31 cellular contexts compared by ENCODE assay signal in the genomic region with DNA sequence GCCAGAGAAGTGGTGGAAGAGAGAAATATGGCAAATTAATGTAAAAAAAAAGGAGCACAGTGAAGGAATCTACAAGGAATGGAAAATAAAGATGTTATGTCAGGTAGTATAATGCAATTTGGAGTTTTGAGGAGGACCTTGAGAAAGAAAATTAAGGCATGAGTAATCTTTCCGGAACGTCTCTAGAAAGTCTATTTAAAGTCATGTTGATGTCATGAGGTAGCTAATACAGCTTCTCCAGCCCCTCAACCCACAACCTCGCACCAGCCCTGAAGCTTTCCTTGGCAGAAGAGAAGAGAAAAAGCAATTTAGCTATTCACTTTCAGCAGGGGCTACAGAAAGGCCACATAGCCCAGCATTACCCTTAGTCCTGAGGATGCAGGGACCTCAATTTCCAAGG. TPM values are rescaled to one million over a fixed set of nuclear protein-coding genes. Genes with fewer than 3 reads are reported as not detected.
A peak's percentile ranks its signal among the peaks of the same experiment; 100 is the strongest.
DNase-seq lines count a peak whose midpoint lies in the region; ATAC-seq and TF ChIP-seq lines count a peak whose summit lies in the region.
"Had no signal": no experiment of that assay in that cellular context is flagged by ENCODE, and none has a peak within 500 bp of the region (broad histone marks: within the 10 kb centered on the region; RNA-seq: fewer than 3 reads in every experiment).

No MANE protein-coding gene starts in this region.

- no peak for TF ChIP-seq POLR2A in breast epithelium (IDR thresholded peaks at IDR 0.05)

- CTCF ChIA-PET in MCF 10A (lab: Yijun Ruan, JAX), result interaction anchor here (0.6 to 1.2 kb wide), 8 partner anchors 13 to 1988 kb away, joined by 3 to 6 read pairs (median 3); no protein-coding TSS in a partner anchor
- CTCF ChIA-PET in Panc1 (lab: Charles Lee), result interaction anchor here (0.7 kb wide), 1 partner anchor 19 kb away, joined by 3 read pairs; no protein-coding TSS in a partner anchor
- CTCF ChIA-PET in activated CD4-positive, alpha-beta T cell treated with anti-CD3 and anti-CD28 coated beads for 36 hours (lab: Charles Lee), result interaction anchor here (0.6 to 1.8 kb wide), 3 partner anchors 8 to 70 kb away, joined by 3 to 4 read pairs (median 3); no protein-coding TSS in a partner anchor

- no peak overlapping the region for H3K4me3 Mint-ChIP-seq in MCF 10A (ENCODE audit: unreplicated experiment)
- no peak overlapping the region for H3K4me3 Mint-ChIP-seq in activated CD4-positive, alpha-beta T cell treated with anti-CD3 and anti-CD28 coated beads for 36 hours
- H3K4me3 Mint-ChIP-seq: activated CD4-positive, alpha-beta T cell treated with anti-CD3 and anti-CD28 coated beads, Interleukin-2, amount 10 ng/mL, durations not matched to agents 7 days and 5 days; activated CD8-positive, alpha-beta memory T cell treated with anti-CD3 and anti-CD28 coated beads, Interleukin-2, amount 10 ng/mL, durations not matched to agents 7 days and 5 days; activated naive CD8-positive, alpha-beta T cell; activated T-helper 1 cell treated with anti-CD3 and anti-CD28 coated beads, Interleukin-12 subunit alpha, Interleukin-12 subunit beta, Interleukin-2, Interleukin-4 antibody, amounts not matched to agents 30 ng/mL and 10 ng/mL and 1 ng/mL, durations not matched to agents 14 hours and 24 hours and 36 hours; B cell; naive thymus-derived CD8-positive, alpha-beta T cell; stimulated activated naive CD8-positive, alpha-beta T cell treated with anti-CD3 and anti-CD28 coated beads, Interleukin-15, amount 100 ng/mL, for 72 hours; type B pancreatic cell had no signal

- intact Hi-C loops in MCF 10A (cut with micrococcal nuclease), result no loop called here
- intact Hi-C loops in breast epithelium (cut with DNase I; ENCODE audit: low total_unique reads), result no loop called here
- intact Hi-C loops in Panc1 (cut with micrococcal nuclease; ENCODE audit: unreplicated experiment), result loop anchor here (10.0 kb wide), 1 partner anchor 114 kb away; no protein-coding TSS in a partner anchor
- intact Hi-C loops in activated CD4-positive, alpha-beta T cell treated with anti-CD3 and anti-CD28 coated beads for 36 hours (cut with DNase I, micrococcal nuclease), result loop anchor here in 1 of 2 experiments (5.0 kb wide), 2 partner anchors 287 to 337 kb away; no protein-coding TSS in a partner anchor

- H3K36me3 ChIP-seq in breast epithelium (no peaks in the 10 kb centered on the region), Panc1 (ENCODE audit: control insufficient read depth, insufficient read depth, low read length) (no peaks in the 10 kb centered on the region)
- H3K36me3 ChIP-seq: heart left ventricle, ovary, right atrium auricular region had no signal

- no peak overlapping the region for H3K27ac ChIP-seq in breast epithelium
- H3K27ac ChIP-seq in Panc1 (ENCODE audit: low read length), result peak overlapping the region; percentile 80
- H3K27ac ChIP-seq: heart left ventricle, right atrium auricular region, VCaP had no signal

- peaks cover 7% of the 10 kb centered on the region for H3K36me3 Mint-ChIP-seq in MCF 10A (ENCODE audit: insufficient read depth, unreplicated experiment)
- no peaks in the 10 kb centered on the region for H3K36me3 Mint-ChIP-seq in activated CD4-positive, alpha-beta T cell treated with anti-CD3 and anti-CD28 coated beads for 36 hours (ENCODE audit: low read depth)
- H3K36me3 Mint-ChIP-seq: activated naive CD8-positive, alpha-beta T cell; naive thymus-derived CD8-positive, alpha-beta T cell; type B pancreatic cell had no signal

- no peaks in the 10 kb centered on the region for H3K9me3 Mint-ChIP-seq in MCF 10A (ENCODE audit: unreplicated experiment)
- no peaks in the 10 kb centered on the region for H3K9me3 Mint-ChIP-seq in activated CD4-positive, alpha-beta T cell treated with anti-CD3 and anti-CD28 coated beads for 36 hours (ENCODE audit: low read depth)
- H3K9me3 Mint-ChIP-seq: activated CD4-positive, alpha-beta T cell treated with anti-CD3 and anti-CD28 coated beads, Interleukin-2, amount 10 ng/mL, durations not matched to agents 7 days and 5 days; activated T-helper 1 cell treated with anti-CD3 and anti-CD28 coated beads, Interleukin-12 subunit alpha, Interleukin-12 subunit beta, Interleukin-2, Interleukin-4 antibody, amounts not matched to agents 30 ng/mL and 10 ng/mL and 1 ng/mL, durations not matched to agents 14 hours and 24 hours and 36 hours; naive thymus-derived CD8-positive, alpha-beta T cell; stimulated activated naive CD8-positive, alpha-beta T cell treated with anti-CD3 and anti-CD28 coated beads, Interleukin-15, amount 100 ng/mL, for 72 hours; type B pancreatic cell had no signal

- POLR2A ChIA-PET in MCF 10A (lab: Yijun Ruan, JAX), result interaction anchor here (1.1 kb wide), 1 partner anchor 23 kb away, joined by 4 read pairs; a partner anchor contains a TSS
- POLR2A ChIA-PET in Panc1 (lab: Charles Lee), result no interaction called here
- POLR2A ChIA-PET in activated CD4-positive, alpha-beta T cell treated with anti-CD3 and anti-CD28 coated beads for 36 hours (lab: Charles Lee), result no interaction called here

- H3K27ac Mint-ChIP-seq in MCF 10A (ENCODE audit: low read depth, unreplicated experiment), result no peak overlapping the region
- no peak overlapping the region for H3K27ac Mint-ChIP-seq in activated CD4-positive, alpha-beta T cell treated with anti-CD3 and anti-CD28 coated beads for 36 hours
- H3K27ac Mint-ChIP-seq: activated CD4-positive, alpha-beta T cell treated with anti-CD3 and anti-CD28 coated beads, Interleukin-2, amount 10 ng/mL, durations not matched to agents 7 days and 5 days; activated CD8-positive, alpha-beta memory T cell treated with anti-CD3 and anti-CD28 coated beads, Interleukin-2, amount 10 ng/mL, durations not matched to agents 7 days and 5 days; activated naive CD8-positive, alpha-beta T cell; activated T-helper 1 cell treated with anti-CD3 and anti-CD28 coated beads, Interleukin-12 subunit alpha, Interleukin-12 subunit beta, Interleukin-2, Interleukin-4 antibody, amounts not matched to agents 30 ng/mL and 10 ng/mL and 1 ng/mL, durations not matched to agents 14 hours and 24 hours and 36 hours; B cell; stimulated activated naive CD8-positive, alpha-beta T cell treated with anti-CD3 and anti-CD28 coated beads, Interleukin-15, amount 100 ng/mL, for 72 hours; type B pancreatic cell had no signal

- in situ Hi-C loops in Panc1 (cut with HindIII; ENCODE audit: low pct_unique_long_range_greater_than_20kb, low sequenced_read_pairs), result no loop called here

- H3K9me3 ChIP-seq in breast epithelium (no peaks in the 10 kb centered on the region), Panc1 (ENCODE audit: control insufficient read depth, insufficient read depth, low read depth, low read length) (no peaks in the 10 kb centered on the region)
- H3K9me3 ChIP-seq: heart left ventricle, ovary, right atrium auricular region had no signal

- H3K4me1 ChIP-seq in breast epithelium (no peaks in the 10 kb centered on the region), Panc1 (ENCODE audit: control insufficient read depth, insufficient read depth, low read length) (peaks cover 41% of the 10 kb centered on the region)

- H3K27me3 ChIP-seq in breast epithelium (no peaks in the 10 kb centered on the region), Panc1 (ENCODE audit: control insufficient read depth, insufficient read depth, low read length) (no peaks in the 10 kb centered on the region)
- H3K27me3 ChIP-seq: heart left ventricle, ovary, right atrium auricular region had no signal

- peaks cover 6% of the 10 kb centered on the region for H3K4me1 Mint-ChIP-seq in MCF 10A (ENCODE audit: insufficient read depth, unreplicated experiment)
- peaks cover 24% of the 10 kb centered on the region for H3K4me1 Mint-ChIP-seq in activated CD4-positive, alpha-beta T cell treated with anti-CD3 and anti-CD28 coated beads for 36 hours

- TF ChIP-seq CTCF in MCF 10A (IDR thresholded peaks at IDR 0.05; ENCODE audit: unreplicated experiment) (no peak), breast epithelium (IDR thresholded peaks at IDR 0.05) (no peak), Panc1 (IDR thresholded peaks at IDR 0.05) (no peak), choroid plexus epithelial cell (conservative IDR thresholded peaks at IDR 0.05; ENCODE audit: low read depth, low read length) (no peak)

- H3K4me3 ChIP-seq in breast epithelium (no peak overlapping the region), Panc1 (ENCODE audit: low read depth in 2 of 2, low read length in 2 of 2) (no peak overlapping the region), choroid plexus epithelial cell (ENCODE audit: low read depth, low read length) (no peak overlapping the region)
- H3K4me3 ChIP-seq: heart left ventricle, ovary, right atrium auricular region had no signal

- BruUV-seq in MCF 10A (replicated peaks; lab: Mats Ljungman, UMichigan), result no TSS peak
- BruUV-seq in Panc1 (replicated peaks; lab: Mats Ljungman, UMichigan), result no TSS peak

- peak; percentile 27 for DNase-seq in MCF 10A (ENCODE audit: unreplicated experiment)
- DNase-seq in breast epithelium (ENCODE audit: low spot score in 2 of 2), result no peak
- no peak for DNase-seq in Panc1 (ENCODE audit: low read depth, low spot score)
- peak; percentile 75 for DNase-seq in choroid plexus epithelial cell (ENCODE audit: low read depth)
- DNase-seq in midbrain (lab: John Stamatoyannopoulos, UW), result no peak
- no peak for DNase-seq in activated naive CD4-positive, alpha-beta T cell treated with anti-CD3 and anti-CD28 coated beads, Interleukin-2, amount 50 U/mL, for 16 hours
- no peak for DNase-seq in activated CD4-positive, alpha-beta T cell treated with anti-CD3 and anti-CD28 coated beads for 36 hours
- DNase-seq: 8988T; activated CD4-positive, alpha-beta T cell treated with anti-CD3 and anti-CD28 coated beads, Interleukin-2, amount 10 ng/mL, durations not matched to agents 7 days and 5 days; activated CD8-positive, alpha-beta memory T cell treated with anti-CD3 and anti-CD28 coated beads, Interleukin-2, amount 10 ng/mL, durations not matched to agents 7 days and 5 days; DMS53; heart left ventricle; left cardiac atrium; mesendoderm; naive thymus-derived CD8-positive, alpha-beta T cell; NCI-H146; NCI-H2171; NCI-H526 treated with DMSO at 0.1 percent for 48 hours; PC-3; SHP77 treated with DMSO at 0.1 percent for 48 hours; stimulated activated naive CD8-positive, alpha-beta T cell treated with anti-CD3 and anti-CD28 coated beads, Interleukin-15, amount 100 ng/mL, for 72 hours; T-helper 2 cell had no signal

- no peak for ATAC-seq in Panc1
- ATAC-seq in HG02623 (IDR thresholded peaks at IDR 0.05; ENCODE audit: unreplicated experiment), result no peak
- ATAC-seq in activated CD4-positive, alpha-beta T cell treated with anti-CD3 and anti-CD28 coated beads for 36 hours, result no peak
- ATAC-seq: activated CD8-positive, alpha-beta memory T cell treated with anti-CD3 and anti-CD28 coated beads, Interleukin-2, amount 10 ng/mL, durations not matched to agents 7 days and 5 days; heart left ventricle; HepG2; left cardiac atrium; naive thymus-derived CD8-positive, alpha-beta T cell; PC-3; stimulated activated naive CD8-positive, alpha-beta T cell treated with anti-CD3 and anti-CD28 coated beads, Interleukin-15, amount 100 ng/mL, for 72 hours had no signal

- no peaks in the 10 kb centered on the region for H3K27me3 Mint-ChIP-seq in MCF 10A (ENCODE audit: insufficient read depth, unreplicated experiment)
- no peaks in the 10 kb centered on the region for H3K27me3 Mint-ChIP-seq in activated CD4-positive, alpha-beta T cell treated with anti-CD3 and anti-CD28 coated beads for 36 hours
- H3K27me3 Mint-ChIP-seq: activated CD4-positive, alpha-beta T cell treated with anti-CD3 and anti-CD28 coated beads, Interleukin-2, amount 10 ng/mL, durations not matched to agents 7 days and 5 days; activated CD8-positive, alpha-beta memory T cell treated with anti-CD3 and anti-CD28 coated beads, Interleukin-2, amount 10 ng/mL, durations not matched to agents 7 days and 5 days; activated naive CD8-positive, alpha-beta T cell; B cell; naive thymus-derived CD8-positive, alpha-beta T cell; stimulated activated naive CD8-positive, alpha-beta T cell treated with anti-CD3 and anti-CD28 coated beads, Interleukin-15, amount 100 ng/mL, for 72 hours; type B pancreatic cell had no signal

RNA-seq across cellular contexts. Expression of a gene that starts 22.5 kb away (rescaled TPM):
- 5.4 and 8.7 TPM in 2 replicates for total RNA-seq in MCF 10A (2022)
- 10 to 100 TPM in 2 of 3 donors, 1 to 10 TPM in 1; 5.8 to 18.6 (median 13.4) TPM for total RNA-seq in breast epithelium
- 7.6 TPM for total RNA-seq in Panc1 (2021; ENCODE audit: unreplicated experiment)
- 2.4 TPM for polyA plus RNA-seq in Panc1 (2012; ENCODE audit: insufficient read length)
- 10 to 100 TPM in 1 of 2 experiments, 1 to 10 TPM in 1; 6.6 to 11.6 TPM for total RNA-seq in activated CD4-positive, alpha-beta T cell treated with anti-CD3 and anti-CD28 coated beads for 36 hours

RNA-seq across cellular contexts. Expression of a gene that starts 49.0 kb away (rescaled TPM):
- total RNA-seq in MCF 10A (2022) (1,413 and 1,430 TPM in 2 replicates), breast epithelium (1,000 to 10,000 TPM; 1,431 to 8,681 (median 2,067) TPM), Panc1 (2021; ENCODE audit: unreplicated experiment) (3,436 TPM)
- 3,712 TPM for polyA plus RNA-seq in Panc1 (2012; ENCODE audit: insufficient read length)
- 100 to 1,000 TPM; 334 to 396 TPM for total RNA-seq in activated CD4-positive, alpha-beta T cell treated with anti-CD3 and anti-CD28 coated beads for 36 hours
- total RNA-seq: HepG2 had no signal
- polyA plus RNA-seq: HepG2 had no signal

RNA-seq across cellular contexts. Expression of a gene that starts 49.4 kb away (rescaled TPM):
- total RNA-seq in MCF 10A (2022) (1.2 and 1.3 TPM in 2 replicates), breast epithelium (1 to 10 TPM; 1.6 to 5.7 (median 5.0) TPM), Panc1 (2021; ENCODE audit: unreplicated experiment) (1.3 TPM)
- 1.5 TPM for polyA plus RNA-seq in Panc1 (2012; ENCODE audit: insufficient read length)
- total RNA-seq in activated CD4-positive, alpha-beta T cell treated with anti-CD3 and anti-CD28 coated beads for 36 hours, result under 1 TPM; 0.25 to 0.43 TPM

Comparison
In these comparisons a context has a peak if more than half of its experiments do, and no peak if none do; other contexts are left out.
1. DNase-seq: peak in MCF 10A (single experiment) and choroid plexus epithelial cell (single experiment); none in breast epithelium (0 of 2), Panc1 (single experiment), midbrain (single experiment), activated naive CD4-positive, alpha-beta T cell treated with anti-CD3 and anti-CD28 coated beads, Interleukin-2, amount 50 U/mL, for 16 hours (single experiment) and activated CD4-positive, alpha-beta T cell treated with anti-CD3 and anti-CD28 coated beads for 36 hours (single experiment).